In the genomic region with DNA sequence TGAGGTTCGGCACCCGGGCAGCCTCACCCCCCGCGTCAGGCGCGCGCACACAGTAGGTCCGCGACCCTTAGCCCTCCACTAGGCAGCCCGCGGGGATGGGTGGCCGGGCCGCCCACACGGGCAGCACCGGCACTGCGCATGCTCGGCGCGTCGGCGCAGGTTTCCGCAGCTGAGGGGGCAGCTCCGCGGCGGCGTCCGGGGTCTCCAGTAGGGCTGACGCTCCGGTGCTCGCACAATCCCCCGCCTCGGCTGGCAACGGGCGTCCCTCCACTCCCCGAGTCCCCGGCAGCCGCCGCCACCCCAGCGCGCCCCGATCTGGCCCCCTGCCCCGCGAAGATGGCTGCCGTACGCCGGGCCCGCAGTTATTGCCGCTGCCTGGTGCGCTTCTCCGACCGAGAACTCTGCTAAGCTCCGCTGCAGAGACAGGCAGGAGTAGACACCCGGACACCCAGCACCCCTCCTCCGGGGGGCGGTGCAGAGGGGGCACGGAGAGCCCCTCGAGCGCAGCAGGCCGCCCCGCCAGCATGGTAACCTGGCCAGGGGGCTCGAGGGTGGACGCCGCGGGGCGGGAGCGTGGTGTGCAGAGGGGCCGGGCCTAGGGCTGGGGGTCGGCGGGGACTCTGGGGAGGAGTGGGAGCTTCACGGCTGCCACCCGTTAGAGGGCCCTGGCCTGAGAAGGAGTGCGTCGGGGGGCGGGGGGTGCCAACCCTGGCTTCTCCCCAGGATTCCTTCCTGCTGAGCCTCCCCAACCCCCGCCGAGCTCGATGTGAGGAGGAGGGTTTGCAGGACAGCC, we compare ENCODE assay signal across 1 cellular context.
TF ChIP-seq lines count a peak whose summit lies in the region.

TSS of gene FBXO9 (plus strand) at position 139 of the 793 bp plus-strand sequence. CDS start at position 525, 386 bp downstream.

TF ChIP-seq in HepG2, 621 proteins besides CTCF, POLR2A, EP300 and RAD21 (continued from another document and continues in another):
- 0 out of 2 replicates have a peak, but pooled peaks have one; percentile 31 for TF ChIP-seq HIC2 (CRISPR knock-in tag; IDR thresholded peaks at IDR 0.05; ENCODE audit: low read depth)
- peak; percentile 18 for TF ChIP-seq AGO1 (IDR thresholded peaks at IDR 0.05; ENCODE audit: low read depth, low read length, poor library complexity, severe bottlenecking)
- TF ChIP-seq GATA4 (IDR thresholded peaks at IDR 0.05; ENCODE audit: borderline replicate concordance, low read depth), result peak; percentile 51; the same call in 1 of the 2 replicates
- TF ChIP-seq PAWR (CRISPR knock-in tag; IDR thresholded peaks at IDR 0.05; ENCODE audit: borderline replicate concordance), result no peak
- TF ChIP-seq, protein P1, sequence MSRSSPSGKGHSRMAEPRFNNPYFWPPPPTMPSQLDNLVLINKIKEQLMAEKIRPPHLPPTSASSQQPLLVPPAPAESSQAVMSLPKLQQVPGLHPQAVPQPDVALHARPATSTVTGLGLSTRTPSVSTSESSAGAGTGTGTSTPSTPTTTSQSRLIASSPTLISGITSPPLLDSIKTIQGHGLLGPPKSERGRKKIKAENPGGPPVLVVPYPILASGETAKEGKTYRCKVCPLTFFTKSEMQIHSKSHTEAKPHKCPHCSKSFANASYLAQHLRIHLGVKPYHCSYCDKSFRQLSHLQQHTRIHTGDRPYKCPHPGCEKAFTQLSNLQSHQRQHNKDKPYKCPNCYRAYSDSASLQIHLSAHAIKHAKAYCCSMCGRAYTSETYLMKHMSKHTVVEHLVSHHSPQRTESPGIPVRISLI (CRISPR knock-in tag; IDR thresholded peaks at IDR 0.05; ENCODE audit: borderline replicate concordance), result no peak
- no peak for TF ChIP-seq ZNF44 (CRISPR knock-in tag; IDR thresholded peaks at IDR 0.05)
- TF ChIP-seq ZNF414 (CRISPR knock-in tag; IDR thresholded peaks at IDR 0.05), result 0 out of 2 replicates have a peak, but pooled peaks have one; percentile 34
- TF ChIP-seq ATF7-NPFF (CRISPR knock-in tag; IDR thresholded peaks at IDR 0.05; ENCODE audit: low read depth), result peak; percentile 59
- TF ChIP-seq, protein P2, sequence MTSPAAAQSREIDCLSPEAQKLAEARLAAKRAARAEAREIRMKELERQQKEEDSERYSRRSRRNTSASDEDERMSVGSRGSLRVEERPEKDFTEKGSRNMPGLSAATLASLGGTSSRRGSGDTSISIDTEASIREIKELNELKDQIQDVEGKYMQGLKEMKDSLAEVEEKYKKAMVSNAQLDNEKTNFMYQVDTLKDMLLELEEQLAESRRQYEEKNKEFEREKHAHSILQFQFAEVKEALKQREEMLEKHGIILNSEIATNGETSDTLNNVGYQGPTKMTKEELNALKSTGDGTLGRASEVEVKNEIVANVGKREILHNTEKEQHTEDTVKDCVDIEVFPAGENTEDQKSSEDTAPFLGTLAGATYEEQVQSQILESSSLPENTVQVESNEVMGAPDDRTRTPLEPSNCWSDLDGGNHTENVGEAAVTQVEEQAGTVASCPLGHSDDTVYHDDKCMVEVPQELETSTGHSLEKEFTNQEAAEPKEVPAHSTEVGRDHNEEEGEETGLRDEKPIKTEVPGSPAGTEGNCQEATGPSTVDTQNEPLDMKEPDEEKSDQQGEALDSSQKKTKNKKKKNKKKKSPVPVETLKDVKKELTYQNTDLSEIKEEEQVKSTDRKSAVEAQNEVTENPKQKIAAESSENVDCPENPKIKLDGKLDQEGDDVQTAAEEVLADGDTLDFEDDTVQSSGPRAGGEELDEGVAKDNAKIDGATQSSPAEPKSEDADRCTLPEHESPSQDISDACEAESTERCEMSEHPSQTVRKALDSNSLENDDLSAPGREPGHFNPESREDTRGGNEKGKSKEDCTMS (CRISPR knock-in tag; conservative IDR thresholded peaks at IDR 0.05), result no peak
- TF ChIP-seq ZNF747 (CRISPR knock-in tag; IDR thresholded peaks at IDR 0.05; ENCODE audit: borderline replicate concordance), result peak; percentile 82; the same call in 1 of the 2 replicates
- no peak for TF ChIP-seq MTA3 (CRISPR knock-in tag; IDR thresholded peaks at IDR 0.05)
- TF ChIP-seq SNRNP70 (IDR thresholded peaks at IDR 0.05; ENCODE audit: low read depth, low read length), result no peak
- no peak for TF ChIP-seq EHMT2 (IDR thresholded peaks at IDR 0.05; ENCODE audit: borderline replicate concordance, low read depth, low read length)
- TF ChIP-seq MLXIP (CRISPR knock-in tag; IDR thresholded peaks at IDR 0.05; ENCODE audit: borderline replicate concordance), result no peak
- no peak for TF ChIP-seq FIP1L1 (IDR thresholded peaks at IDR 0.05; ENCODE audit: borderline replicate concordance, insufficient read depth, low read depth, low read length)
- no peak for TF ChIP-seq MIER3 (CRISPR knock-in tag; IDR thresholded peaks at IDR 0.05; ENCODE audit: borderline replicate concordance)
- TF ChIP-seq ZNF788 (CRISPR knock-in tag; IDR thresholded peaks at IDR 0.05; ENCODE audit: borderline replicate concordance), result peak; percentile 69
- no peak for TF ChIP-seq ONECUT2 (CRISPR knock-in tag; IDR thresholded peaks at IDR 0.05)
- TF ChIP-seq ZNF597 (CRISPR knock-in tag; IDR thresholded peaks at IDR 0.05), result no peak
- TF ChIP-seq, protein P3, sequence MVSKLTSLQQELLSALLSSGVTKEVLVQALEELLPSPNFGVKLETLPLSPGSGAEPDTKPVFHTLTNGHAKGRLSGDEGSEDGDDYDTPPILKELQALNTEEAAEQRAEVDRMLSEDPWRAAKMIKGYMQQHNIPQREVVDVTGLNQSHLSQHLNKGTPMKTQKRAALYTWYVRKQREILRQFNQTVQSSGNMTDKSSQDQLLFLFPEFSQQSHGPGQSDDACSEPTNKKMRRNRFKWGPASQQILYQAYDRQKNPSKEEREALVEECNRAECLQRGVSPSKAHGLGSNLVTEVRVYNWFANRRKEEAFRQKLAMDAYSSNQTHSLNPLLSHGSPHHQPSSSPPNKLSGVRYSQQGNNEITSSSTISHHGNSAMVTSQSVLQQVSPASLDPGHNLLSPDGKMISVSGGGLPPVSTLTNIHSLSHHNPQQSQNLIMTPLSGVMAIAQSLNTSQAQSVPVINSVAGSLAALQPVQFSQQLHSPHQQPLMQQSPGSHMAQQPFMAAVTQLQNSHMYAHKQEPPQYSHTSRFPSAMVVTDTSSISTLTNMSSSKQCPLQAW (CRISPR knock-in tag; IDR thresholded peaks at IDR 0.05), result peak; percentile 11; the same call in 1 of the 2 replicates
- peak; percentile 81; the same call in 1 of the 2 replicates for TF ChIP-seq ZSCAN12 (CRISPR knock-in tag; IDR thresholded peaks at IDR 0.05)
- TF ChIP-seq, protein P4, sequence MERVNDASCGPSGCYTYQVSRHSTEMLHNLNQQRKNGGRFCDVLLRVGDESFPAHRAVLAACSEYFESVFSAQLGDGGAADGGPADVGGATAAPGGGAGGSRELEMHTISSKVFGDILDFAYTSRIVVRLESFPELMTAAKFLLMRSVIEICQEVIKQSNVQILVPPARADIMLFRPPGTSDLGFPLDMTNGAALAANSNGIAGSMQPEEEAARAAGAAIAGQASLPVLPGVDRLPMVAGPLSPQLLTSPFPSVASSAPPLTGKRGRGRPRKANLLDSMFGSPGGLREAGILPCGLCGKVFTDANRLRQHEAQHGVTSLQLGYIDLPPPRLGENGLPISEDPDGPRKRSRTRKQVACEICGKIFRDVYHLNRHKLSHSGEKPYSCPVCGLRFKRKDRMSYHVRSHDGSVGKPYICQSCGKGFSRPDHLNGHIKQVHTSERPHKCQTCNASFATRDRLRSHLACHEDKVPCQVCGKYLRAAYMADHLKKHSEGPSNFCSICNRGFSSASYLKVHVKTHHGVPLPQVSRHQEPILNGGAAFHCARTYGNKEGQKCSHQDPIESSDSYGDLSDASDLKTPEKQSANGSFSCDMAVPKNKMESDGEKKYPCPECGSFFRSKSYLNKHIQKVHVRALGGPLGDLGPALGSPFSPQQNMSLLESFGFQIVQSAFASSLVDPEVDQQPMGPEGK (CRISPR knock-in tag; IDR thresholded peaks at IDR 0.05), result peak; percentile 59
- TF ChIP-seq ZHX1 (CRISPR knock-in tag; IDR thresholded peaks at IDR 0.05; ENCODE audit: low read depth), result peak; percentile 46; the same call in 1 of the 2 replicates
- TF ChIP-seq, protein P5, sequence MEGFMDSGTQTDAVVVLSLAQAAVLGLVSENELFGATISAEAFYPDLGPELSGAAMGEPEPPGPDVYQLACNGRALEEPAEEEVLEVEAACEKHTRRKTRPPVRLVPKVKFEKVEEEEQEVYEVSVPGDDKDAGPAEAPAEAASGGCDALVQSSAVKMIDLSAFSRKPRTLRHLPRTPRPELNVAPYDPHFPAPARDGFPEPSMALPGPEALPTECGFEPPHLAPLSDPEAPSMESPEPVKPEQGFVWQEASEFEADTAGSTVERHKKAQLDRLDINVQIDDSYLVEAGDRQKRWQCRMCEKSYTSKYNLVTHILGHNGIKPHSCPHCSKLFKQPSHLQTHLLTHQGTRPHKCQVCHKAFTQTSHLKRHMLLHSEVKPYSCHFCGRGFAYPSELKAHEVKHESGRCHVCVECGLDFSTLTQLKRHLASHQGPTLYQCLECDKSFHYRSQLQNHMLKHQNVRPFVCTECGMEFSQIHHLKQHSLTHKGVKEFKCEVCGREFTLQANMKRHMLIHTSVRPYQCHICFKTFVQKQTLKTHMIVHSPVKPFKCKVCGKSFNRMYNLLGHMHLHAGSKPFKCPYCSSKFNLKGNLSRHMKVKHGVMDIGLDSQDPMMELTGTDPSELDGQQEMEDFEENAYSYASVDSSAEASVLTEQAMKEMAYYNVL (CRISPR knock-in tag; IDR thresholded peaks at IDR 0.05; ENCODE audit: borderline replicate concordance), result no peak; the same call in 1 of the 2 replicates
- peak; percentile 79 for TF ChIP-seq FOXC1 (CRISPR knock-in tag; IDR thresholded peaks at IDR 0.05; ENCODE audit: borderline replicate concordance)
- TF ChIP-seq ZNF34 (CRISPR knock-in tag; IDR thresholded peaks at IDR 0.05; ENCODE audit: borderline replicate concordance), result 0 out of 2 replicates have a peak, but pooled peaks have one; percentile 5
- TF ChIP-seq ZNF263 (CRISPR knock-in tag; IDR thresholded peaks at IDR 0.05), result no peak
